Comparison of ENCODE assay signal across 2 cellular contexts in genomic region chr6:142002825-142003405, GRCh38.
TF ChIP-seq lines count a peak whose summit lies in the region.

No MANE protein-coding gene starts in this region.

TF ChIP-seq in HepG2, 621 proteins besides CTCF, POLR2A, EP300 and RAD21 (continued from another document):
- no peak for TF ChIP-seq GABPA (IDR thresholded peaks at IDR 0.05; ENCODE audit: low read depth, low read length)
- no peak for TF ChIP-seq GABPA (CRISPR knock-in tag; IDR thresholded peaks at IDR 0.05; ENCODE audit: low read depth)
- no peak for TF ChIP-seq GMEB2 (CRISPR knock-in tag; IDR thresholded peaks at IDR 0.05; ENCODE audit: low read depth)
- TF ChIP-seq ZNF672 (CRISPR knock-in tag; IDR thresholded peaks at IDR 0.05) = no peak
- no peak for TF ChIP-seq MXD1 (CRISPR knock-in tag; IDR thresholded peaks at IDR 0.05)
- TF ChIP-seq ZNF724P (CRISPR knock-in tag; IDR thresholded peaks at IDR 0.05; ENCODE audit: borderline replicate concordance) = no peak
- no peak for TF ChIP-seq ZNF501 (CRISPR knock-in tag; IDR thresholded peaks at IDR 0.05)
- TF ChIP-seq CREBL2 (CRISPR knock-in tag; IDR thresholded peaks at IDR 0.05; ENCODE audit: borderline replicate concordance) = no peak
TF ChIP-seq in HepG2: peak in this region for 0.

TF ChIP-seq in K562, 482 proteins besides CTCF, POLR2A, EP300 and RAD21:
- TF ChIP-seq THAP7 (CRISPR knock-in tag; IDR thresholded peaks at IDR 0.05) = no peak
- TF ChIP-seq GTF2B (IDR thresholded peaks at IDR 0.05; ENCODE audit: extremely low read depth, insufficient read length) = no peak
- TF ChIP-seq KDM1A (IDR thresholded peaks at IDR 0.05) = no peak
- TF ChIP-seq ESRRA (IDR thresholded peaks at IDR 0.05; ENCODE audit: borderline replicate concordance, low read depth) = no peak
- no peak for TF ChIP-seq TOE1 (IDR thresholded peaks at IDR 0.05; ENCODE audit: borderline replicate concordance)
- TF ChIP-seq TOE1 (CRISPR knock-in tag; IDR thresholded peaks at IDR 0.05; ENCODE audit: borderline replicate concordance, low read depth) = no peak
- no peak for TF ChIP-seq CTCFL (IDR thresholded peaks at IDR 0.05; ENCODE audit: borderline replicate concordance, insufficient read depth, low read depth, low read length, poor library complexity, severe bottlenecking)
- no peak for TF ChIP-seq POLR2AphosphoS2 (IDR thresholded peaks at IDR 0.05; ENCODE audit: low read length)
- no peak for TF ChIP-seq ESRRB (CRISPR knock-in tag; IDR thresholded peaks at IDR 0.05; ENCODE audit: borderline replicate concordance)
